28 cellular contexts compared by ENCODE assay signal in genomic region chr1:245401881-245402598, GRCh38.
DNase-seq lines count a peak whose midpoint lies in the region; ATAC-seq and TF ChIP-seq lines count a peak whose summit lies in the region.
"Had no signal": no experiment of that assay in that cellular context is flagged by ENCODE, and none has a peak within 500 bp of the region (broad histone marks: within the 10 kb centered on the region; RNA-seq: fewer than 3 reads in every experiment).

No MANE protein-coding gene starts in this region.

- H3K4me3 ChIP-seq in endodermal cell (ENCODE audit: low read length) (no peak overlapping the region), neuronal stem cell (ENCODE audit: low read length in 2 of 2) (no peak overlapping the region)
- H3K4me3 ChIP-seq: PC-9, SJCRH30 had no signal

- H2AFZ ChIP-seq in H9 (ENCODE audit: low read length) (no peak overlapping the region), neuronal stem cell (ENCODE audit: low read length) (peak overlapping the region; percentile 6)
- H2AFZ ChIP-seq: PC-9 had no signal

- no peak for ATAC-seq in GM21423 (IDR thresholded peaks at IDR 0.05; ENCODE audit: unreplicated experiment)
- ATAC-seq: CD8-positive, alpha-beta T cell; Right ventricle myocardium inferior had no signal

- H2BK15ac ChIP-seq in H9 (ENCODE audit: low read depth, low read length) (no peak overlapping the region), neuronal stem cell (ENCODE audit: low read length) (no peak overlapping the region)

- H3T11ph ChIP-seq in H9 (ENCODE audit: low read length): no peak overlapping the region

- H2BK5ac ChIP-seq in H9 (ENCODE audit: insufficient read length, low read length) (no peak overlapping the region), neuronal stem cell (ENCODE audit: low read length) (no peak overlapping the region)

- H3K9me3 Mint-ChIP-seq in H9: no peaks in the 10 kb centered on the region
- H3K9me3 Mint-ChIP-seq in endodermal cell: no peaks in the 10 kb centered on the region
- H3K9me3 Mint-ChIP-seq: CD8-positive, alpha-beta T cell; HFFc6 had no signal

- H2AK5ac ChIP-seq in H9 (ENCODE audit: insufficient read length, low read length) (no peak overlapping the region), neuronal stem cell (ENCODE audit: low read depth, low read length) (no peak overlapping the region)

- H3K9ac ChIP-seq in H9 (ENCODE audit: extremely low read depth, insufficient read length, low read length): no peak overlapping the region
- no peak overlapping the region for H3K9ac ChIP-seq in endodermal cell (ENCODE audit: extremely low read depth, low read length, poor library complexity, severe bottlenecking)
- H3K9ac ChIP-seq in neuronal stem cell (ENCODE audit: low read depth, low read length, poor library complexity): no peak overlapping the region

- H3K4me1 ChIP-seq in H9 (ENCODE audit: insufficient read depth, low read length) (0 out of 2 replicates have a peak, but pooled peaks cover 4% of the 10 kb centered on the region), endodermal cell (ENCODE audit: control insufficient read depth, insufficient read depth, low read length) (peaks cover 13% of the 10 kb centered on the region), neuronal stem cell (ENCODE audit: control insufficient read depth in 2 of 2, insufficient read depth in 1 of 2, low read depth in 1 of 2, low read length in 2 of 2) (peaks cover 1 to 14% of the 10 kb centered on the region in 2 donors)

- H3K36me3 ChIP-seq in endodermal cell (ENCODE audit: control insufficient read depth, insufficient read depth, low read length): no peaks in the 10 kb centered on the region
- no peaks in the 10 kb centered on the region for H3K36me3 ChIP-seq in neuronal stem cell (replicated peaks in 1 of 2; ENCODE audit: control insufficient read depth in 2 of 2, insufficient read depth in 2 of 2, low read length in 2 of 2)

- H4K8ac ChIP-seq in H9 (replicated peaks; ENCODE audit: insufficient read length, low read depth, low read length) (no peak overlapping the region), neuronal stem cell (ENCODE audit: low read depth, low read length) (no peak overlapping the region)

- peak; percentile 16 for DNase-seq in NCI-H1436 (lab: John Stamatoyannopoulos, UW)
- DNase-seq in NCI-H1436 treated with DMSO at 0.1 percent for 48 hours (lab: John Stamatoyannopoulos, UW): no peak
- no peak for DNase-seq in H9
- DNase-seq in endodermal cell: no peak
- no peak for DNase-seq in neuronal stem cell (ENCODE audit: low spot score)
- DNase-seq in DMS 273 treated with DMSO at 0.1 percent for 48 hours (lab: John Stamatoyannopoulos, UW): no peak
- DNase-seq in HEK293T (ENCODE audit: extremely low spot score): no peak
- DNase-seq: CD8-positive, alpha-beta T cell; DMS79; GF-D8; H7; HFFc6; KBM-7; MV-4-11; NCI-H1105; NCI-H2029; NCI-H345; NCI-H510A treated with DMSO at 0.1 percent for 48 hours; NCI-H748 treated with DMSO at 0.1 percent for 48 hours; NK-92 treated with Interleukin-12 subunit alpha and Interleukin-12 subunit beta, amount 100 ng/mL, for 24 hours; PC-9; SJCRH30 had no signal

- peaks cover 12 to 15% of the 10 kb centered on the region in 2 experiments for H3K4me1 Mint-ChIP-seq in H9
- H3K4me1 Mint-ChIP-seq in endodermal cell: peaks cover 56% of the 10 kb centered on the region
- H3K4me1 Mint-ChIP-seq: B cell had no signal

- H3K27ac ChIP-seq in H9 (ENCODE audit: insufficient read length, low read depth, low read length) (no peak overlapping the region), endodermal cell (ENCODE audit: low read depth, low read length) (no peak overlapping the region), neuronal stem cell (replicated peaks; ENCODE audit: low read length) (no peak overlapping the region)
- H3K27ac ChIP-seq: 22Rv1, C4-2B, PC-9, SJCRH30 had no signal

- peak overlapping the region in 2 of 3 experiments; percentile 23 to 41; a peak in 3 of 7 replicates for H3K27ac Mint-ChIP-seq in H9
- peak overlapping the region; percentile 42 for H3K27ac Mint-ChIP-seq in endodermal cell
- H3K27ac Mint-ChIP-seq: B cell; CD8-positive, alpha-beta T cell; HFFc6 had no signal

- H3K23ac ChIP-seq in H9 (ENCODE audit: insufficient read length, low read depth, low read length) (no peak overlapping the region), neuronal stem cell (ENCODE audit: low read depth, low read length, poor library complexity) (no peak overlapping the region)

- WGBS in H9 (ENCODE audit: extremely low coverage, insufficient read length, low lambda C conversion rate): no CpG with 5 or more reads among the region's 7 CpGs
- 71 to 88% methylated on average over 6 to 7 of the region's 7 CpGs for WGBS in endodermal cell (ENCODE audit: insufficient coverage in 1 of 2, insufficient read length in 1 of 2), 2 experiments
- 100% methylated on average over 1 of the region's 7 CpGs; no CpG with 5 or more reads in 1 of the 2 donors for WGBS in neuronal stem cell (ENCODE audit: extremely low coverage in 2 of 2, insufficient read length in 2 of 2, insufficient replicate concordance in 1 of 2), 2 donors

- H3K4ac ChIP-seq in H9 (ENCODE audit: low read depth, low read length) (no peak overlapping the region), neuronal stem cell (ENCODE audit: low read length) (no peak overlapping the region)

- no peak overlapping the region for H4K5ac ChIP-seq in H9 (ENCODE audit: insufficient read length, low read depth, low read length)

- H4K91ac ChIP-seq in H9 (ENCODE audit: insufficient read length, low read depth, low read length) (no peak overlapping the region), neuronal stem cell (ENCODE audit: low read depth, low read length, poor library complexity) (no peak overlapping the region)

- H3K56ac ChIP-seq in H9 (ENCODE audit: insufficient read length, low read depth, low read length): no peak overlapping the region

- H3K4me3 Mint-ChIP-seq in H9 (no peak overlapping the region; a peak in 1 of 5 replicates), endodermal cell (no peak overlapping the region)
- H3K4me3 Mint-ChIP-seq: B cell; CD8-positive, alpha-beta T cell; HFFc6 had no signal

- no peaks in the 10 kb centered on the region for H3K79me2 ChIP-seq in H9 (ENCODE audit: insufficient read depth, low read length)

- H3K18ac ChIP-seq in H9 (ENCODE audit: insufficient read length, low read depth, low read length) (no peak overlapping the region), neuronal stem cell (ENCODE audit: low read length) (peak overlapping the region; percentile 92)

- no peaks in the 10 kb centered on the region for H3K79me1 ChIP-seq in H9 (ENCODE audit: insufficient read depth, low read depth, low read length, poor library complexity, severe bottlenecking)
- no peaks in the 10 kb centered on the region for H3K79me1 ChIP-seq in neuronal stem cell (ENCODE audit: low read depth, low read length)

- no peak overlapping the region for H2BK120ac ChIP-seq in H9 (ENCODE audit: low read depth, low read length, poor library complexity, severe bottlenecking)
- no peak overlapping the region for H2BK120ac ChIP-seq in neuronal stem cell (ENCODE audit: low read depth, low read length)

- no peaks in the 10 kb centered on the region for H3K36me3 Mint-ChIP-seq in H9 (ENCODE audit: insufficient read depth in 1 of 3, low read depth in 3 of 3)
- H3K36me3 Mint-ChIP-seq in endodermal cell (ENCODE audit: low read depth): no peaks in the 10 kb centered on the region
- H3K36me3 Mint-ChIP-seq: CD8-positive, alpha-beta T cell had no signal

- H3K9me3 ChIP-seq in H9 (ENCODE audit: control insufficient read depth, low read depth, low read length) (no peaks in the 10 kb centered on the region), endodermal cell (ENCODE audit: control insufficient read depth, low read length) (no peaks in the 10 kb centered on the region), neuronal stem cell (replicated peaks in 1 of 2; ENCODE audit: control insufficient read depth in 2 of 2, insufficient read depth in 1 of 2, low read depth in 1 of 2, low read length in 2 of 2) (peaks cover 0 to 4% of the 10 kb centered on the region in 2 donors)
- H3K9me3 ChIP-seq: Caco-2, SJCRH30 had no signal

- H4K20me1 ChIP-seq in H9 (ENCODE audit: control insufficient read depth, insufficient read depth, insufficient read length): no peaks in the 10 kb centered on the region

- H3K14ac ChIP-seq in H9 (ENCODE audit: insufficient read depth, low read length) (peak overlapping the region; percentile 63; the same call in 1 of the 2 replicates), neuronal stem cell (ENCODE audit: low read length) (no peak overlapping the region)

- POLR2A ChIA-PET in HEK293T (lab: Yijun Ruan, JAX): no interaction called here

- H3K4me2 ChIP-seq in H9 (ENCODE audit: insufficient read depth, insufficient read length, low read length) (no peak overlapping the region), neuronal stem cell (ENCODE audit: insufficient read depth, low read length, poor library complexity, severe bottlenecking) (no peak overlapping the region)
- H3K4me2 ChIP-seq: PC-9 had no signal

- H2BK20ac ChIP-seq in H9 (ENCODE audit: low read depth, low read length, poor library complexity, severe bottlenecking): no peak overlapping the region

- no peak overlapping the region for H2BK12ac ChIP-seq in H9 (ENCODE audit: insufficient read length, low read depth, low read length)
- H2BK12ac ChIP-seq in neuronal stem cell (ENCODE audit: low read length): peak overlapping the region; percentile 95

- H3K27me3 Mint-ChIP-seq in H9 (ENCODE audit: low read depth) (no peaks in the 10 kb centered on the region), endodermal cell (ENCODE audit: insufficient read depth) (no peaks in the 10 kb centered on the region)

- CTCF ChIA-PET in HEK293T (lab: Yijun Ruan, JAX): no interaction called here

- H3K27me3 ChIP-seq in H9 (ENCODE audit: insufficient read depth, low read length) (no peaks in the 10 kb centered on the region), endodermal cell (ENCODE audit: control insufficient read depth, insufficient read depth, low read length, poor library complexity, severe bottlenecking) (no peaks in the 10 kb centered on the region), neuronal stem cell (ENCODE audit: control insufficient read depth in 3 of 3, insufficient read depth in 3 of 3, low read depth in 1 of 3, low read length in 3 of 3) (no peaks in the 10 kb centered on the region)
- H3K27me3 ChIP-seq: SJCRH30 had no signal

- TF ChIP-seq CTCF in H9 (conservative IDR thresholded peaks at IDR 0.05) (no peak), endodermal cell (conservative IDR thresholded peaks at IDR 0.05) (no peak)

- H3K23me2 ChIP-seq in H9 (ENCODE audit: insufficient read length, low read depth, low read length, poor library complexity, severe bottlenecking): no peaks in the 10 kb centered on the region

TF ChIP-seq in HEK293T, 16 proteins besides CTCF, POLR2A, EP300 and RAD21 (continues in another document):
- TF ChIP-seq SUZ12 (IDR thresholded peaks at IDR 0.05): no peak
- TF ChIP-seq CTBP1 (IDR thresholded peaks at IDR 0.05; ENCODE audit: borderline replicate concordance): no peak
- no peak for TF ChIP-seq ZNF384 (IDR thresholded peaks at IDR 0.05)
- TF ChIP-seq L3MBTL2 (conservative IDR thresholded peaks at IDR 0.05): no peak
